ENCODE assay signal across 10 cellular contexts in the genomic region with DNA sequence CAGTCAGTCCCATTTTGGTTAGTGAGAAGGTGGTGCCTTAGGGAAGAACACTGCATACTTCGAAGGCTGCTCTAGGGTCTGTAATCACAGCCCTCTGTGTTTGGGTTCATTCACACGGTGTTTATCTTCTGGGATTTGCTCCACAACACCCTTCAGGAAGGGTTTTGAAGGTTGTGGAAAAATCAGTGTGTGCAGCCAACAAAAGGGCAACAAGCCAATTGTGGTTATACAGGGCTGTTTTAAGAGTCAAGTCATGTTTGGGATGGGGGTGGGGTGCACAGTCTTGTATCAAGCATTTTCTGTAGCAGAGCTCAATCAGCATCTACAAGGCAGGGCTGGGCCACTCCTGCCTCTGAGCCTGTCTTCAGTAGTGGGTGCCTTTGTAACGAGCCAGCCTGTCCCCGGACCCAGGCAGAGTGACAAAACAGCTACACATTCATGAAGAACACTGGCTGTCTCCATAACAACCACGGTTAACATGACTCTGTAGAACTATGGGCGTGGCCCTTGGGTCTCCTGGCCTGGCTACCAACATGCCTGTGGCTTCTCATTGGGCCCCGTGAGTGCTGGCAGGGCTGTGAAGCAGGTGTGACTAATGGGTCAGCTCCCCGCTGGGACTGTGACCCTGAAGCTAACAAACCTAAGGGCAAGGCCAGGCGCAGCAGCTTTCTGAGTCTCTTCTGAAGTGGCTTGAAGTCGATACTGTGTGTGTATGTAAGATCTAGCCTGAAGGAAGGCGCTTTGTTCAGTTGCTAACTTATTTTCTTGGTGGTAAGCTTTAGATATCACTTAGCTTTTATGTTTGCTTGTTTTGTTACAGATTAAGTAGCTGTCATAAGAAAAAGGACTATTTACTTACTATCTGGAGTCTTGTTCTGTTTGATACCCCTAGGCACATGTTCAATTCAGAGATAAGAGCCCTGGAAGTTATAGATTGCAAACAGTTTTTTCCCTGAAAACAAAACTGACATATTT. TPM values are rescaled to one million over a fixed set of nuclear protein-coding genes. Genes with fewer than 3 reads are reported as not detected.
A peak's percentile ranks its signal among the peaks of the same experiment; 100 is the strongest.
DNase-seq lines count a peak whose midpoint lies in the region; ATAC-seq and TF ChIP-seq lines count a peak whose summit lies in the region.
"Had no signal": no experiment of that assay in that cellular context is flagged by ENCODE, and none has a peak within 500 bp of the region (broad histone marks: within the 10 kb centered on the region; RNA-seq: fewer than 3 reads in every experiment).

No MANE protein-coding gene starts in this region.

- H3K27ac Mint-ChIP-seq in nephron progenitor cell: peak overlapping the region; percentile 98
- H3K27ac Mint-ChIP-seq: activated naive CD4-positive, alpha-beta T cell treated with anti-CD3 and anti-CD28 coated beads, Interleukin-2, amount 50 U/mL, for 72 hours had no signal

- H3K4me3 Mint-ChIP-seq in nephron progenitor cell: peak overlapping the region; percentile 52

- TF ChIP-seq EP300 in Ishikawa (IDR thresholded peaks at IDR 0.05; ENCODE audit: borderline replicate concordance): no peak

- ATAC-seq in HG02840 (IDR thresholded peaks at IDR 0.05; ENCODE audit: low FRiP score, unreplicated experiment): no peak
- no peak for ATAC-seq in HG03095 (IDR thresholded peaks at IDR 0.05; ENCODE audit: unreplicated experiment)

- no peak for TF ChIP-seq CTCF in fibroblast of the aortic adventitia (IDR thresholded peaks at IDR 0.05; ENCODE audit: insufficient read depth, low read length)
- no peak for TF ChIP-seq CTCF in nephron progenitor cell (IDR thresholded peaks at IDR 0.05)

- TF ChIP-seq RAD21 in Ishikawa (IDR thresholded peaks at IDR 0.05; ENCODE audit: low read depth): no peak; the same call in 1 of the 2 replicates

- DNase-seq in AG08396 (ENCODE audit: low spot score) (peak; percentile 77), SHP77 (lab: John Stamatoyannopoulos, UW) (peak; percentile 73 to 84), fibroblast of the aortic adventitia (ENCODE audit: low read depth) (peak; percentile 86), nephron progenitor cell (peak; percentile 83), AML-193 (lab: John Stamatoyannopoulos, UW) (no peak)

- H3K9me3 Mint-ChIP-seq in nephron progenitor cell: peaks cover 3% of the 10 kb centered on the region

- peaks cover 5% of the 10 kb centered on the region for H3K27me3 Mint-ChIP-seq in nephron progenitor cell (ENCODE audit: low read depth, poor library complexity)

- H3K36me3 Mint-ChIP-seq in nephron progenitor cell (ENCODE audit: low read depth): peaks cover 2% of the 10 kb centered on the region
- H3K36me3 Mint-ChIP-seq: activated naive CD4-positive, alpha-beta T cell treated with anti-CD3 and anti-CD28 coated beads, Interleukin-2, amount 50 U/mL, for 72 hours had no signal

- H3K4me3 ChIP-seq in fibroblast of the aortic adventitia (ENCODE audit: low read depth, low read length): no peak overlapping the region
- H3K4me3 ChIP-seq: thoracic aorta had no signal

- H3K4me1 Mint-ChIP-seq in nephron progenitor cell: peaks cover 45% of the 10 kb centered on the region

TF ChIP-seq in Ishikawa, 13 proteins besides CTCF, POLR2A, EP300 and RAD21:
- TF ChIP-seq CEBPB (IDR thresholded peaks at IDR 0.05) (no peak), TAF1 (IDR thresholded peaks at IDR 0.05; ENCODE audit: low read depth) (no peak), NFIC (IDR thresholded peaks at IDR 0.05) (peak; percentile 42), YY1 (IDR thresholded peaks at IDR 0.05; ENCODE audit: low read depth) (no peak), TEAD4 (IDR thresholded peaks at IDR 0.05) (peak; percentile 34; the same call in 1 of the 2 replicates), FOXM1 (IDR thresholded peaks at IDR 0.05; ENCODE audit: borderline replicate concordance, low read depth) (no peak), CREB1 (IDR thresholded peaks at IDR 0.05; ENCODE audit: low read depth) (no peak), EGR1 (IDR thresholded peaks at IDR 0.05) (no peak), TCF12 (IDR thresholded peaks at IDR 0.05; ENCODE audit: low read depth) (peak; percentile 77), REST (IDR thresholded peaks at IDR 0.05; ENCODE audit: low read depth) (no peak)
- TF ChIP-seq, protein P1, sequence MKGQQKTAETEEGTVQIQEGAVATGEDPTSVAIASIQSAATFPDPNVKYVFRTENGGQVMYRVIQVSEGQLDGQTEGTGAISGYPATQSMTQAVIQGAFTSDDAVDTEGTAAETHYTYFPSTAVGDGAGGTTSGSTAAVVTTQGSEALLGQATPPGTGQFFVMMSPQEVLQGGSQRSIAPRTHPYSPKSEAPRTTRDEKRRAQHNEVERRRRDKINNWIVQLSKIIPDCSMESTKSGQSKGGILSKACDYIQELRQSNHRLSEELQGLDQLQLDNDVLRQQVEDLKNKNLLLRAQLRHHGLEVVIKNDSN (IDR thresholded peaks at IDR 0.05): peak; percentile 48
- TF ChIP-seq, protein P2, sequence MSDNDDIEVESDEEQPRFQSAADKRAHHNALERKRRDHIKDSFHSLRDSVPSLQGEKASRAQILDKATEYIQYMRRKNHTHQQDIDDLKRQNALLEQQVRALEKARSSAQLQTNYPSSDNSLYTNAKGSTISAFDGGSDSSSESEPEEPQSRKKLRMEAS (IDR thresholded peaks at IDR 0.05): peak; percentile 47
TF ChIP-seq in Ishikawa: peak in this region for 5.

RNA-seq across cellular contexts. Expression of gene GOLM1, which starts 27.9 kb away (rescaled TPM):
- total RNA-seq in fibroblast of the aortic adventitia (ENCODE audit: low replicate concordance): 53.5 and 72.0 TPM in 2 replicates

Comparison
In these comparisons a context has a peak if more than half of its experiments do, and no peak if none do; other contexts are left out.
1. DNase-seq: peak in AG08396 (single experiment), SHP77 (2 of 2), fibroblast of the aortic adventitia (single experiment) and nephron progenitor cell (single experiment); none in AML-193 (0 of 2).